ENCODE assay signal across 23 cellular contexts in the genomic region with DNA sequence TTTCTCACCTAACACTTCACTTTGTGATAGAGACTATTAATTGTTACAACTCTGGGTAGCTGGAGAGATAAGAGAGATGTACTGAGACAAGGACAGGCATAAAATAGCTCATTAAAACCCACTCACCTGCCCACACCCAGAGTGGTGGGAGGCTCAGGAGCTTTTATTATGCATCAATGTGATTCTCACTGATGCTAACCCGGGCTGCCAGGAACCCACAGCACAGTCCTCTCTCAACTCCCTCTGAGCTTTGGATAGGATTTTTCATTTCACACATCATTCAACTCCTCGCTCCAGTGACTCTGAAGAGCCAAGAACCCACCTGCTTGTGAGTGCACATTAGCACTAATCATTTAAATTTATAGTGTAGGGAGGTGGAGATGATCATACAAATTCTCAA.
DNase-seq lines count a peak whose midpoint lies in the region; ATAC-seq and TF ChIP-seq lines count a peak whose summit lies in the region.
"Had no signal": no experiment of that assay in that cellular context is flagged by ENCODE, and none has a peak within 500 bp of the region (broad histone marks: within the 10 kb centered on the region; RNA-seq: fewer than 3 reads in every experiment).

No MANE protein-coding gene starts in this region.

- no peak overlapping the region for H3K4me3 Mint-ChIP-seq in effector memory CD8-positive, alpha-beta T cell
- no peak overlapping the region for H3K4me3 Mint-ChIP-seq in glutamatergic neuron (ENCODE audit: unreplicated experiment)
- H3K4me3 Mint-ChIP-seq: activated naive CD4-positive, alpha-beta T cell treated with anti-CD3 and anti-CD28 coated beads for 36 hours; activated T-cell treated with anti-CD3 and anti-CD28 coated beads, Interleukin-2, amount 50 U/mL, for 24 hours; neural progenitor cell; T-cell had no signal

- no peaks in the 10 kb centered on the region for H3K27me3 Mint-ChIP-seq in effector memory CD8-positive, alpha-beta T cell
- no peaks in the 10 kb centered on the region for H3K27me3 Mint-ChIP-seq in glutamatergic neuron (ENCODE audit: unreplicated experiment)
- H3K27me3 Mint-ChIP-seq: activated T-cell treated with anti-CD3 and anti-CD28 coated beads, Interleukin-2, amount 50 U/mL, for 24 hours; T-cell had no signal

- no peaks in the 10 kb centered on the region for H3K4me1 Mint-ChIP-seq in effector memory CD8-positive, alpha-beta T cell (ENCODE audit: low read depth in 2 of 2)
- H3K4me1 Mint-ChIP-seq in glutamatergic neuron (ENCODE audit: low read depth, unreplicated experiment), result peaks cover 2% of the 10 kb centered on the region
- H3K4me1 Mint-ChIP-seq: T-cell had no signal

- H3K36me3 Mint-ChIP-seq in effector memory CD8-positive, alpha-beta T cell (ENCODE audit: insufficient read depth), result no peaks in the 10 kb centered on the region
- H3K36me3 Mint-ChIP-seq in glutamatergic neuron (ENCODE audit: unreplicated experiment), result no peaks in the 10 kb centered on the region
- H3K36me3 Mint-ChIP-seq: neural progenitor cell, T-cell had no signal

- H3K27ac Mint-ChIP-seq in effector memory CD8-positive, alpha-beta T cell, result no peak overlapping the region
- H3K27ac Mint-ChIP-seq in glutamatergic neuron (ENCODE audit: unreplicated experiment), result no peak overlapping the region
- H3K27ac Mint-ChIP-seq: activated naive CD4-positive, alpha-beta T cell treated with anti-CD3 and anti-CD28 coated beads for 36 hours; activated T-cell treated with anti-CD3 and anti-CD28 coated beads, Interleukin-2, amount 50 U/mL, for 24 hours; neural progenitor cell; T-cell had no signal

- no peak for TF ChIP-seq CTCF in glutamatergic neuron (IDR thresholded peaks at IDR 0.05; ENCODE audit: partially characterized antibody, unreplicated experiment)

- no peak for ATAC-seq in effector memory CD8-positive, alpha-beta T cell (replicated peaks)
- no peak for ATAC-seq in HG02623 (IDR thresholded peaks at IDR 0.05; ENCODE audit: unreplicated experiment)
- ATAC-seq: lower lobe of right lung, T-cell had no signal

- DNase-seq in DMS79 treated with DMSO at 0.1 percent for 48 hours (lab: John Stamatoyannopoulos, UW) (peak; percentile 98), NCI-H128 (lab: John Stamatoyannopoulos, UW; ENCODE audit: unreplicated experiment) (peak; percentile 86), NCI-H2171 (lab: John Stamatoyannopoulos, UW) (peak; percentile 86), SHP77 treated with DMSO at 0.1 percent for 48 hours (lab: John Stamatoyannopoulos, UW) (peak; percentile 12), Ammon's horn (ENCODE audit: low spot score) (no peak), glutamatergic neuron (no peak)
- no peak for DNase-seq in effector memory CD8-positive, alpha-beta T cell
- DNase-seq: ACHN; activated CD8-positive, alpha-beta memory T cell treated with anti-CD3 and anti-CD28 coated beads for 24 hours; activated naive CD4-positive, alpha-beta T cell treated with anti-CD3 and anti-CD28 coated beads for 36 hours; activated T-cell treated with anti-CD3 and anti-CD28 coated beads, Interleukin-2, amount 50 U/mL, for 24 hours; amygdala; Calu3; cortex of kidney; GF-D8; kidney; lower lobe of right lung; NCI-H1930; SJCRH30; substantia nigra; T-cell had no signal

- H3K9me3 Mint-ChIP-seq in effector memory CD8-positive, alpha-beta T cell, result peaks cover 0 to 7% of the 10 kb centered on the region in 2 donors
- H3K9me3 Mint-ChIP-seq in glutamatergic neuron (ENCODE audit: unreplicated experiment), result no peaks in the 10 kb centered on the region
- H3K9me3 Mint-ChIP-seq: activated naive CD4-positive, alpha-beta T cell treated with anti-CD3 and anti-CD28 coated beads for 36 hours; neural progenitor cell had no signal

Comparison
In these comparisons a context has a peak if more than half of its experiments do, and no peak if none do; other contexts are left out.
1. DNase-seq: peak in DMS79 treated with DMSO at 0.1 percent for 48 hours (single experiment), NCI-H128 (single experiment), NCI-H2171 (single experiment) and SHP77 treated with DMSO at 0.1 percent for 48 hours (single experiment); none in effector memory CD8-positive, alpha-beta T cell (0 of 3), Ammon's horn (single experiment) and glutamatergic neuron (single experiment).